ENCODE assay signal across 8 cellular contexts in genomic region chr14:75303415-75303814, GRCh38. TPM values are rescaled to one million over a fixed set of nuclear protein-coding genes. Genes with fewer than 3 reads are reported as not detected.
DNase-seq lines count a peak whose midpoint lies in the region; ATAC-seq, FAIRE-seq and TF ChIP-seq lines count a peak whose summit lies in the region.

No MANE protein-coding gene starts in this region.

- peak; percentile 44 for ATAC-seq in GM21723 (IDR thresholded peaks at IDR 0.05; ENCODE audit: unreplicated experiment)
- no peak for ATAC-seq in HG03469 (IDR thresholded peaks at IDR 0.05; ENCODE audit: unreplicated experiment)

- dilution Hi-C loops in mammary epithelial cell (cut with HindIII; ENCODE audit: low sequenced_read_pairs): loop anchor here (5.0 kb wide), 3 partner anchors 34 to 259 kb away; partner anchors contain the start of gene NEK9

- no peaks in the 10 kb centered on the region for H3K9me3 ChIP-seq in mammary epithelial cell (replicated peaks; ENCODE audit: insufficient read depth, low read length)

- no peak overlapping the region for H3K27ac ChIP-seq in mammary epithelial cell (ENCODE audit: insufficient read depth, low read depth, low read length)

- H3K27me3 ChIP-seq in mammary epithelial cell (ENCODE audit: insufficient read depth, low read length): no peaks in the 10 kb centered on the region

- H3K79me2 ChIP-seq in mammary epithelial cell (ENCODE audit: insufficient read depth, low read length): no peaks in the 10 kb centered on the region

- no peak overlapping the region for H3K4me3 ChIP-seq in mammary epithelial cell (replicated peaks in 1 of 3; ENCODE audit: insufficient read depth in 1 of 3, low read depth in 2 of 3, low read length in 3 of 3)

- BruUV-seq in mammary epithelial cell (replicated peaks; lab: Mats Ljungman, UMichigan): no TSS peak

- FAIRE-seq in TTC549 (lab: Jason Lieb, UNC): peak; percentile 58

- in situ Hi-C loops in mammary epithelial cell (cut with MboI; ENCODE audit: low sequenced_read_pairs in 2 of 2): loop anchor here (5.0 to 25.0 kb wide), 2 partner anchors 184 to 391 kb away; partner anchors contain the start of gene RPS6KL1 (in 2 of the 2)

- no peak overlapping the region for H3K4me2 ChIP-seq in mammary epithelial cell (ENCODE audit: insufficient read depth, low read depth, low read length)

- peaks cover 9% of the 10 kb centered on the region for H3K4me1 ChIP-seq in mammary epithelial cell (ENCODE audit: insufficient read depth, low read length)

- intact Hi-C loops in mammary epithelial cell (cut with micrococcal nuclease): loop anchor here (1.0 to 10.0 kb wide), 4 partner anchors 171 to 443 kb away; no protein-coding TSS in a partner anchor

- no peaks in the 10 kb centered on the region for H3K36me3 ChIP-seq in mammary epithelial cell (ENCODE audit: insufficient read depth, low read length)

- H3K9ac ChIP-seq in mammary epithelial cell (ENCODE audit: insufficient read depth, low read length): no peak overlapping the region

- WGBS in mammary epithelial cell (ENCODE audit: low coverage, missing lambda C conversion rate): 19% methylated on average over 14 of the region's 14 CpGs

- no peaks in the 10 kb centered on the region for H4K20me1 ChIP-seq in mammary epithelial cell (ENCODE audit: insufficient read depth, low read length)

- TF ChIP-seq CTCF in mammary epithelial cell (conservative IDR thresholded peaks at IDR 0.05 in 1 of 2, IDR thresholded peaks at IDR 0.05 in 1 of 2; ENCODE audit: extremely low read depth in 1 of 2, insufficient read depth in 1 of 2, low read depth in 1 of 2, low read length in 2 of 2): peak; percentile 83

- peak; percentile 68 for DNase-seq in AG08396 (ENCODE audit: low spot score)
- peak; percentile 76 for DNase-seq in NCI-H2196 (lab: John Stamatoyannopoulos, UW; ENCODE audit: unreplicated experiment)
- peak; percentile 54 for DNase-seq in mammary epithelial cell
- peak; percentile 77 for DNase-seq in islet precursor cell
- DNase-seq in stimulated activated CD4-positive, alpha-beta T cell treated with anti-CD3 and anti-CD28 coated beads, Interleukin-1b, Interleukin-23, amount 100 ng/mL, for 4 hours (ENCODE audit: low read depth in 2 of 2): peak; percentile 37 to 58

- CTCF ChIA-PET in mammary epithelial cell (lab: Charles Lee; ENCODE audit: low non-redundant PET): interaction anchor here (0.7 kb wide), 1 partner anchor 391 kb away, joined by 5 read pairs; no protein-coding TSS in a partner anchor

- H2AFZ ChIP-seq in mammary epithelial cell (ENCODE audit: low read depth, low read length): peak overlapping the region; percentile 60

RNA-seq across cellular contexts. Expression of gene FOS, which starts 24.8 kb away (rescaled TPM):
- total RNA-seq in mammary epithelial cell: 100 to 1,000 TPM in 1 of 2 donors, 10 to 100 TPM in 1; 78.5 to 204 TPM
- polyA plus RNA-seq in mammary epithelial cell: 89.9 TPM
- polyA minus RNA-seq in mammary epithelial cell: 233 TPM
